In the genomic region with DNA sequence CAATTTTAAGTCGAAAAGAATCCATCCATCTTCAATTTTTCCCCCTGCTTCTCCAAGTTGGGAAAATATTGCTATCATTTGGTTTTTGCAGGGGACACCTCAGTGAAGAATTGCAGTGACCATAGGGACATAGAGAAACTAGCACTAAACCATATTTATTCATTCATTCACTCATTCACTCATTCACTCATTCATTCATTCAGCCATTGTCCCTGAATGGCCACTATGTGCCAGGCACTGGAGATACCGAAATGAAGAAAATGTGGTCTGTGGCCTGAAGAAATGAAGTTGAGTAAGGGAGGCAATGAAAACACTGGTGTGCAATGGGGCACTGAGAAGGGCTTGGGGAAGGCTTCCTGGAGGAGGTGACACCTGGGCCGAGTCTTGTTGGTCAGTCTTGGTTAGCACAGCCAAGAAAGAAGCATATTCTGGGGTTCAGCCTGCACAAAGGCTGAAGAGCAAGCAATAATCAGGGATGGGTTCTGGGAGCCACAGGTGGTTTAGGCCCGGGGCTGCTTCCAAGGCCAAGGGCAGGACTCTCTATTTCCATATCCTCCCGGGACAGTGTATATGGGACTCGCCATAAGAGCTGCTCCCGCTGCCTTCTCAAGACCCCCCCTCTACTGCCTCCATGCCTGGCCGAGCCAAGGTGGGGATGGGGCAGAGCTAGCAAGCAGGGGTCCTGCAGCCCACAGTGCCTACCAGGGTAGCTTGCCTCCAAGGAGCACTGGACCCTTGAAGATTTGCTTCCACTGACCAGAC, we compare ENCODE assay signal across 18 cellular contexts. TPM values are rescaled to one million over a fixed set of nuclear protein-coding genes. Genes with fewer than 3 reads are reported as not detected.
DNase-seq lines count a peak whose midpoint lies in the region; ATAC-seq lines count a peak whose summit lies in the region.
"Had no signal": no experiment of that assay in that cellular context is flagged by ENCODE, and none has a peak within 500 bp of the region (broad histone marks: within the 10 kb centered on the region; RNA-seq: fewer than 3 reads in every experiment).

No MANE protein-coding gene starts in this region.

- peaks cover 100% of the 10 kb centered on the region for H3K4me1 Mint-ChIP-seq in activated CD4-positive, alpha-beta T cell treated with anti-CD3 and anti-CD28 coated beads for 36 hours
- H3K4me1 Mint-ChIP-seq in CD4-positive, alpha-beta memory T cell: peaks cover 78 to 100% (median 97%) of the 10 kb centered on the region in 4 donors
- H3K4me1 Mint-ChIP-seq in activated naive CD8-positive, alpha-beta T cell treated with anti-CD3 and anti-CD28 coated beads for 36 hours: peaks cover 92% of the 10 kb centered on the region
- peaks cover 78 to 100% (median 96%) of the 10 kb centered on the region in 7 donors for H3K4me1 Mint-ChIP-seq in naive thymus-derived CD4-positive, alpha-beta T cell

- H3K27ac Mint-ChIP-seq in activated CD4-positive, alpha-beta T cell treated with anti-CD3 and anti-CD28 coated beads for 36 hours: peak overlapping the region; percentile 99
- H3K27ac Mint-ChIP-seq in CD4-positive, alpha-beta memory T cell: peak overlapping the region; percentile 27 to 99 (median 92)
- H3K27ac Mint-ChIP-seq in activated naive CD8-positive, alpha-beta T cell treated with anti-CD3 and anti-CD28 coated beads for 36 hours: peak overlapping the region; percentile 22
- H3K27ac Mint-ChIP-seq in naive thymus-derived CD4-positive, alpha-beta T cell: peak overlapping the region; percentile 95 to 99 (median 98)

- intact Hi-C loops in activated CD4-positive, alpha-beta T cell treated with anti-CD3 and anti-CD28 coated beads for 36 hours (cut with DNase I, micrococcal nuclease): no loop called here
- intact Hi-C loops in CD4-positive, alpha-beta memory T cell (cut with micrococcal nuclease): loop anchor here (10.0 kb wide), 1 partner anchor 340 kb away; the partner anchor contains the start of gene SPOCK2
- intact Hi-C loops in naive thymus-derived CD4-positive, alpha-beta T cell (cut with micrococcal nuclease): loop anchor here (5.0 to 10.0 kb wide), 2 partner anchors 33 to 550 kb away; no protein-coding TSS in a partner anchor

- H3K9me3 Mint-ChIP-seq in activated CD4-positive, alpha-beta T cell treated with anti-CD3 and anti-CD28 coated beads for 36 hours (ENCODE audit: low read depth): peaks cover 3% of the 10 kb centered on the region
- H3K9me3 Mint-ChIP-seq in CD4-positive, alpha-beta memory T cell: no peaks in the 10 kb centered on the region
- H3K9me3 Mint-ChIP-seq in activated naive CD8-positive, alpha-beta T cell treated with anti-CD3 and anti-CD28 coated beads for 36 hours: peaks cover 7% of the 10 kb centered on the region
- peaks cover 0 to 2% (median 0%) of the 10 kb centered on the region in 11 donors for H3K9me3 Mint-ChIP-seq in naive thymus-derived CD4-positive, alpha-beta T cell
- H3K9me3 Mint-ChIP-seq: neural crest cell had no signal

- POLR2A ChIA-PET in activated CD4-positive, alpha-beta T cell treated with anti-CD3 and anti-CD28 coated beads for 36 hours (lab: Charles Lee): interaction anchor here (1.1 kb wide), 1 partner anchor 9 kb away, joined by 3 read pairs; no protein-coding TSS in a partner anchor
- POLR2A ChIA-PET in CD4-positive, alpha-beta memory T cell (lab: Charles Lee; ENCODE audit: partially characterized antibody): interaction anchor here (1.5 to 26.4 kb wide), 5 partner anchors 13 to 106 kb away, joined by 3 to 1191 read pairs (median 164); partner anchors contain the start of genes C10orf105, PSAP and VSIR
- POLR2A ChIA-PET in naive thymus-derived CD4-positive, alpha-beta T cell (lab: Charles Lee): interaction anchor here (4.9 to 26.0 kb wide), 3 partner anchors 9 to 23 kb away, joined by 78 to 863 read pairs (median 521); partner anchors contain the start of genes C10orf105 and VSIR

- H3K9me3 ChIP-seq in CD4-positive, alpha-beta memory T cell (ENCODE audit: control insufficient read depth in 1 of 2, low read length in 2 of 2): no peaks in the 10 kb centered on the region
- H3K9me3 ChIP-seq in naive thymus-derived CD4-positive, alpha-beta T cell (ENCODE audit: control insufficient read depth in 2 of 3, low read length in 3 of 3): no peaks in the 10 kb centered on the region

- ATAC-seq in activated CD4-positive, alpha-beta T cell treated with anti-CD3 and anti-CD28 coated beads for 36 hours: no peak
- no peak for ATAC-seq in naive thymus-derived CD4-positive, alpha-beta T cell
- ATAC-seq in GM21786 (IDR thresholded peaks at IDR 0.05; ENCODE audit: unreplicated experiment): no peak
- ATAC-seq in HG03025 (IDR thresholded peaks at IDR 0.05; ENCODE audit: low FRiP score, unreplicated experiment): no peak
- ATAC-seq: esophagus mucosa had no signal

- no peak for DNase-seq in activated CD4-positive, alpha-beta T cell treated with anti-CD3 and anti-CD28 coated beads for 36 hours
- no peak for DNase-seq in activated CD4-positive, alpha-beta T cell treated with anti-CD3 and anti-CD28 coated beads, Interleukin-2, amount 50 U/mL, for 1 hour
- DNase-seq in CD4-positive, alpha-beta memory T cell: peak in 1 of 5 donors; percentile 40
- no peak for DNase-seq in activated naive CD8-positive, alpha-beta T cell treated with anti-CD3 and anti-CD28 coated beads for 36 hours
- no peak for DNase-seq in naive thymus-derived CD4-positive, alpha-beta T cell
- no peak for DNase-seq in NCI-H2227 treated with DMSO at 0.1 percent for 48 hours (lab: John Stamatoyannopoulos, UW)
- DNase-seq: activated gamma-delta T cell treated with Interleukin-2 at 50 U/mL for 16 hours; DMS79 treated with DMSO at 0.1 percent for 48 hours; dorsolateral prefrontal cortex; Karpas-422; NCI-H1092 treated with DMSO at 0.1 percent for 48 hours; NCI-H2171; stimulated activated naive CD4-positive, alpha-beta T cell treated with Interleukin-2 at 50 U/mL for 16 hours had no signal

- peaks cover 100% of the 10 kb centered on the region for H3K4me1 ChIP-seq in CD4-positive, alpha-beta memory T cell (ENCODE audit: insufficient read depth, low read length)
- peaks cover 99 to 100% of the 10 kb centered on the region in 2 donors for H3K4me1 ChIP-seq in naive thymus-derived CD4-positive, alpha-beta T cell (ENCODE audit: control insufficient read depth in 2 of 2, insufficient read depth in 2 of 2, low read length in 2 of 2)

- H3K36me3 Mint-ChIP-seq in activated CD4-positive, alpha-beta T cell treated with anti-CD3 and anti-CD28 coated beads for 36 hours (ENCODE audit: low read depth): peaks cover 30% of the 10 kb centered on the region
- peaks cover 7 to 16% of the 10 kb centered on the region in 2 donors for H3K36me3 Mint-ChIP-seq in CD4-positive, alpha-beta memory T cell
- peaks cover 37% of the 10 kb centered on the region for H3K36me3 Mint-ChIP-seq in activated naive CD8-positive, alpha-beta T cell treated with anti-CD3 and anti-CD28 coated beads for 36 hours
- H3K36me3 Mint-ChIP-seq in naive thymus-derived CD4-positive, alpha-beta T cell: peaks cover 0 to 44% (median 3%) of the 10 kb centered on the region in 5 donors

- no peaks in the 10 kb centered on the region for H3K27me3 ChIP-seq in CD4-positive, alpha-beta memory T cell (ENCODE audit: insufficient read depth, low read length)
- H3K27me3 ChIP-seq in naive thymus-derived CD4-positive, alpha-beta T cell (ENCODE audit: control insufficient read depth in 2 of 2, insufficient read depth in 2 of 2, low read length in 2 of 2): no peaks in the 10 kb centered on the region
- H3K27me3 ChIP-seq: dorsolateral prefrontal cortex had no signal

- H3K27ac ChIP-seq in CD4-positive, alpha-beta memory T cell (ENCODE audit: low read depth, low read length): peak overlapping the region; percentile 2
- peak overlapping the region; percentile 74 for H3K27ac ChIP-seq in naive thymus-derived CD4-positive, alpha-beta T cell (ENCODE audit: low read depth, low read length)

- H3K27me3 Mint-ChIP-seq in activated CD4-positive, alpha-beta T cell treated with anti-CD3 and anti-CD28 coated beads for 36 hours: no peaks in the 10 kb centered on the region
- no peaks in the 10 kb centered on the region for H3K27me3 Mint-ChIP-seq in CD4-positive, alpha-beta memory T cell
- no peaks in the 10 kb centered on the region for H3K27me3 Mint-ChIP-seq in activated naive CD8-positive, alpha-beta T cell treated with anti-CD3 and anti-CD28 coated beads for 36 hours
- H3K27me3 Mint-ChIP-seq in naive thymus-derived CD4-positive, alpha-beta T cell: no peaks in the 10 kb centered on the region

- CTCF ChIA-PET in activated CD4-positive, alpha-beta T cell treated with anti-CD3 and anti-CD28 coated beads for 36 hours (lab: Charles Lee): interaction anchor here (1.5 to 5.6 kb wide), 3 partner anchors 11 to 151 kb away, joined by 3 to 26 read pairs (median 5); partner anchors contain the start of gene VSIR
- CTCF ChIA-PET in CD4-positive, alpha-beta memory T cell (lab: Charles Lee; ENCODE audit: partially characterized antibody): interaction anchor here (2.1 to 10.0 kb wide), 5 partner anchors 8 to 49 kb away, joined by 9 to 64 read pairs (median 29); no protein-coding TSS in a partner anchor
- CTCF ChIA-PET in naive thymus-derived CD4-positive, alpha-beta T cell (lab: Charles Lee): interaction anchor here (1.0 to 3.4 kb wide), 5 partner anchors 8 to 48 kb away, joined by 3 to 16 read pairs (median 5); no protein-coding TSS in a partner anchor

- peaks cover under 1% of the 10 kb centered on the region for H3K36me3 ChIP-seq in CD4-positive, alpha-beta memory T cell (ENCODE audit: insufficient read depth, low read length)
- peaks cover 0 to 4% (median 2%) of the 10 kb centered on the region in 3 experiments for H3K36me3 ChIP-seq in naive thymus-derived CD4-positive, alpha-beta T cell (ENCODE audit: control insufficient read depth in 2 of 3, insufficient read depth in 3 of 3, low read length in 3 of 3)

- H3K4me3 Mint-ChIP-seq in activated CD4-positive, alpha-beta T cell treated with anti-CD3 and anti-CD28 coated beads for 36 hours: no peak overlapping the region
- H3K4me3 Mint-ChIP-seq in CD4-positive, alpha-beta memory T cell: peak overlapping the region; percentile 20 to 82 (median 65)
- H3K4me3 Mint-ChIP-seq in activated naive CD8-positive, alpha-beta T cell treated with anti-CD3 and anti-CD28 coated beads for 36 hours: no peak overlapping the region
- H3K4me3 Mint-ChIP-seq in naive thymus-derived CD4-positive, alpha-beta T cell: peak overlapping the region in 7 of 10 donors; percentile 48 to 86 (median 75)
- H3K4me3 Mint-ChIP-seq: neural crest cell had no signal

- H3K4me3 ChIP-seq in CD4-positive, alpha-beta memory T cell (ENCODE audit: low read length in 2 of 2): no peak overlapping the region
- no peak overlapping the region for H3K4me3 ChIP-seq in naive thymus-derived CD4-positive, alpha-beta T cell (ENCODE audit: low read length)
- H3K4me3 ChIP-seq: dorsolateral prefrontal cortex had no signal

RNA-seq across cellular contexts. Expression of gene C10orf105, which starts 25.5 kb away (rescaled TPM):
- under 1 TPM; 0.34 to 0.40 TPM for total RNA-seq in activated CD4-positive, alpha-beta T cell treated with anti-CD3 and anti-CD28 coated beads for 36 hours
- total RNA-seq in CD4-positive, alpha-beta memory T cell: under 1 TPM; 0.11 to 0.12 TPM
- under 1 TPM; 0.07 TPM for polyA plus RNA-seq in CD4-positive, alpha-beta memory T cell
- under 1 TPM; 0.24 to 0.41 TPM for total RNA-seq in activated naive CD8-positive, alpha-beta T cell treated with anti-CD3 and anti-CD28 coated beads for 36 hours
- 1 to 10 TPM in 1 of 5 experiments, under 1 TPM in 4; 0.13 to 1.0 (median 0.19) TPM for total RNA-seq in naive thymus-derived CD4-positive, alpha-beta T cell
- polyA plus RNA-seq in naive thymus-derived CD4-positive, alpha-beta T cell: not detected
- total RNA-seq: esophagus mucosa, glomerular endothelial cell had no signal

RNA-seq across cellular contexts. Expression of gene VSIR, which starts 28.2 kb away (rescaled TPM):
- total RNA-seq in activated CD4-positive, alpha-beta T cell treated with anti-CD3 and anti-CD28 coated beads for 36 hours: 100 to 1,000 TPM in 1 of 2 experiments, 10 to 100 TPM in 1; 78.2 to 104 TPM
- 10 to 100 TPM; 97.8 to 98.4 TPM for total RNA-seq in CD4-positive, alpha-beta memory T cell
- polyA plus RNA-seq in CD4-positive, alpha-beta memory T cell: 100 to 1,000 TPM; 350 to 372 TPM
- total RNA-seq in activated naive CD8-positive, alpha-beta T cell treated with anti-CD3 and anti-CD28 coated beads for 36 hours: 10 to 100 TPM; 41.4 to 47.3 TPM
- total RNA-seq in naive thymus-derived CD4-positive, alpha-beta T cell: 100 to 1,000 TPM in 3 of 5 experiments, 10 to 100 TPM in 2; 91.1 to 271 (median 101) TPM
- polyA plus RNA-seq in naive thymus-derived CD4-positive, alpha-beta T cell: 100 to 1,000 TPM; 220 to 300 TPM
- total RNA-seq: neural crest cell had no signal

Comparison
In these comparisons a context has a peak if more than half of its experiments do, and no peak if none do; other contexts are left out.
1. H3K27ac Mint-ChIP-seq: peak in every context shown above with its lines; median percentile 99 in activated CD4-positive, alpha-beta T cell treated with anti-CD3 and anti-CD28 coated beads for 36 hours; 98 in naive thymus-derived CD4-positive, alpha-beta T cell; 92 in CD4-positive, alpha-beta memory T cell; 22 in activated naive CD8-positive, alpha-beta T cell treated with anti-CD3 and anti-CD28 coated beads for 36 hours.
2. H3K4me3 Mint-ChIP-seq: peak in CD4-positive, alpha-beta memory T cell (8 of 8) and naive thymus-derived CD4-positive, alpha-beta T cell (7 of 10); none in activated CD4-positive, alpha-beta T cell treated with anti-CD3 and anti-CD28 coated beads for 36 hours (single experiment) and activated naive CD8-positive, alpha-beta T cell treated with anti-CD3 and anti-CD28 coated beads for 36 hours (single experiment).
3. intact Hi-C loops: an anchor here in CD4-positive, alpha-beta memory T cell (10.0 kb wide) and naive thymus-derived CD4-positive, alpha-beta T cell (5.0 to 10.0 kb wide); none called in activated CD4-positive, alpha-beta T cell treated with anti-CD3 and anti-CD28 coated beads for 36 hours.